ENCODE assay signal across 9 cellular contexts in genomic region chr17:48594412-48595106, GRCh38. TPM values are rescaled to one million over a fixed set of nuclear protein-coding genes. Genes with fewer than 3 reads are reported as not detected.
DNase-seq lines count a peak whose midpoint lies in the region; ATAC-seq, FAIRE-seq and TF ChIP-seq lines count a peak whose summit lies in the region.
"Had no signal": no experiment of that assay in that cellular context is flagged by ENCODE, and none has a peak within 500 bp of the region (broad histone marks: within the 10 kb centered on the region; RNA-seq: fewer than 3 reads in every experiment).

No MANE protein-coding gene starts in this region.

- peaks cover 51 to 91% of the 10 kb centered on the region in 2 experiments for H3K27me3 ChIP-seq in HepG2 (ENCODE audit: control insufficient read depth in 1 of 2, insufficient read depth in 2 of 2, low read length in 2 of 2)
- peaks cover 0 to 51% of the 10 kb centered on the region in 2 donors for H3K27me3 ChIP-seq in right lobe of liver
- no peaks in the 10 kb centered on the region for H3K27me3 ChIP-seq in kidney epithelial cell (ENCODE audit: control insufficient read depth, insufficient read depth, low read length)

- H3K36me3 ChIP-seq in HepG2 (replicated peaks in 1 of 2; ENCODE audit: control insufficient read depth in 1 of 2, insufficient read depth in 2 of 2, low read length in 2 of 2) (no peaks in the 10 kb centered on the region), right lobe of liver (no peaks in the 10 kb centered on the region), kidney epithelial cell (ENCODE audit: control insufficient read depth, insufficient read depth, low read length) (peaks cover 4% of the 10 kb centered on the region)
- H3K36me3 ChIP-seq: brain microvascular endothelial cell had no signal

- H3K27ac ChIP-seq in HepG2 (ENCODE audit: extremely low read length, insufficient read depth, low read length) (no peak overlapping the region), right lobe of liver (no peak overlapping the region)
- H3K27ac ChIP-seq: brain microvascular endothelial cell had no signal

- H3K9ac ChIP-seq in HepG2 (ENCODE audit: insufficient read depth, low read depth, low read length) = no peak overlapping the region

- H4K20me1 ChIP-seq in HepG2 (ENCODE audit: insufficient read depth, low read length) = no peaks in the 10 kb centered on the region; the same call in 1 of the 2 replicates

- in situ Hi-C loops in HepG2 (cut with HindIII; ENCODE audit: extremely low pct_ligation_motif_present, low pct_unique_long_range_greater_than_20kb) = loop anchor here (5.0 kb wide), 1 partner anchor 442 kb away; no protein-coding TSS in a partner anchor

- no peaks in the 10 kb centered on the region for H3K79me2 ChIP-seq in HepG2 (ENCODE audit: insufficient read depth, low read length)

- WGBS in HepG2 (ENCODE audit: low lambda C conversion rate) = 32% methylated on average over 26 of the region's 31 CpGs
- WGBS in right lobe of liver (ENCODE audit: insufficient coverage, low coverage, low lambda C conversion rate, missing lambda C conversion rate) = 36% methylated on average over 18 of the region's 31 CpGs

- no peaks in the 10 kb centered on the region for H3K36me3 Mint-ChIP-seq in activated CD4-positive, alpha-beta memory T cell treated with anti-CD3 and anti-CD28 coated beads, Interleukin-2, amount 10 ng/mL, durations not matched to agents 7 days and 5 days (ENCODE audit: low read depth)

- BruUV-seq in HepG2 (replicated peaks; lab: Mats Ljungman, UMichigan) = no TSS peak

- no peak overlapping the region for H3K4me3 Mint-ChIP-seq in activated CD4-positive, alpha-beta memory T cell treated with anti-CD3 and anti-CD28 coated beads, Interleukin-2, amount 10 ng/mL, durations not matched to agents 7 days and 5 days

- TF ChIP-seq RAD21 in HepG2 (CRISPR knock-in tag; IDR thresholded peaks at IDR 0.05) = no peak

- H3K4me2 ChIP-seq in HepG2 (ENCODE audit: low read depth, low read length) = peak overlapping the region; percentile 41

- H2AFZ ChIP-seq in HepG2 (ENCODE audit: low read length) = no peak overlapping the region

- DNase-seq in HepG2 (ENCODE audit: low spot score) (no peak), right lobe of liver (no peak), kidney epithelial cell (ENCODE audit: low read depth) (no peak), nucleus accumbens (lab: John Stamatoyannopoulos, UW) (no peak), cerebellar cortex (ENCODE audit: low spot score) (no peak)
- DNase-seq in activated CD4-positive, alpha-beta memory T cell treated with anti-CD3 and anti-CD28 coated beads, Interleukin-2, amount 10 ng/mL, durations not matched to agents 7 days and 5 days = no peak

- FAIRE-seq in HepG2 (lab: Jason Lieb, UNC) = no peak

- no peak for TF ChIP-seq EP300 in HepG2 (IDR thresholded peaks at IDR 0.05; ENCODE audit: low read depth in 2 of 2, low read length in 2 of 2)
- TF ChIP-seq EP300 in HepG2 (CRISPR knock-in tag; IDR thresholded peaks at IDR 0.05; ENCODE audit: borderline replicate concordance) = no peak

- H3K27me3 Mint-ChIP-seq in activated CD4-positive, alpha-beta memory T cell treated with anti-CD3 and anti-CD28 coated beads, Interleukin-2, amount 10 ng/mL, durations not matched to agents 7 days and 5 days = peaks cover 86% of the 10 kb centered on the region

- no peak for TF ChIP-seq CTCF in HepG2 (CRISPR knock-in tag; IDR thresholded peaks at IDR 0.05)
- no peak for TF ChIP-seq CTCF in right lobe of liver (IDR thresholded peaks at IDR 0.05)
- TF ChIP-seq CTCF in kidney epithelial cell (IDR thresholded peaks at IDR 0.05; ENCODE audit: insufficient read depth, low read length, poor library complexity, severe bottlenecking) = no peak

- peak; percentile 12; the same call in 1 of the 3 replicates for ATAC-seq in HepG2
- no peak for ATAC-seq in right lobe of liver

- POLR2A ChIA-PET in HepG2 (lab: Yijun Ruan, JAX) = no interaction called here
- POLR2A ChIA-PET in activated CD4-positive, alpha-beta memory T cell treated with anti-CD3 and anti-CD28 coated beads, Interleukin-2, amount 10 ng/mL, durations not matched to agents 7 days and 5 days (lab: Charles Lee) = interaction anchor here (1.4 kb wide), 1 partner anchor 259 kb away, joined by 7 read pairs; no protein-coding TSS in a partner anchor

- no peak overlapping the region for H3K27ac Mint-ChIP-seq in activated CD4-positive, alpha-beta memory T cell treated with anti-CD3 and anti-CD28 coated beads, Interleukin-2, amount 10 ng/mL, durations not matched to agents 7 days and 5 days
- H3K27ac Mint-ChIP-seq: activated CD4-positive, alpha-beta T cell treated with anti-CD3 and anti-CD28 coated beads, Interleukin-2, amount 10 ng/mL, durations not matched to agents 7 days and 5 days had no signal

- peak overlapping the region in 1 of 3 experiments; percentile 9; a peak in 1 of 6 replicates for H3K4me3 ChIP-seq in HepG2 (replicated peaks in 1 of 3; ENCODE audit: insufficient read depth in 1 of 3, low read depth in 2 of 3, low read length in 3 of 3)
- no peak overlapping the region for H3K4me3 ChIP-seq in right lobe of liver
- H3K4me3 ChIP-seq in kidney epithelial cell (ENCODE audit: low read depth, low read length) = peak overlapping the region; percentile 92
- H3K4me3 ChIP-seq: lung had no signal

- peaks cover 53% of the 10 kb centered on the region for H3K4me1 Mint-ChIP-seq in activated CD4-positive, alpha-beta memory T cell treated with anti-CD3 and anti-CD28 coated beads, Interleukin-2, amount 10 ng/mL, durations not matched to agents 7 days and 5 days

- no peaks in the 10 kb centered on the region for H3K9me3 Mint-ChIP-seq in activated CD4-positive, alpha-beta memory T cell treated with anti-CD3 and anti-CD28 coated beads, Interleukin-2, amount 10 ng/mL, durations not matched to agents 7 days and 5 days
- H3K9me3 Mint-ChIP-seq: activated CD4-positive, alpha-beta T cell treated with anti-CD3 and anti-CD28 coated beads, Interleukin-2, amount 10 ng/mL, durations not matched to agents 7 days and 5 days had no signal

- H3K4me1 ChIP-seq in HepG2 (ENCODE audit: insufficient read depth, low read length) (0 out of 2 replicates have a peak, but pooled peaks cover 6% of the 10 kb centered on the region), right lobe of liver (peaks cover 0 to 9% (median 0%) of the 10 kb centered on the region in 4 donors)

- no peaks in the 10 kb centered on the region for H3K9me3 ChIP-seq in HepG2 (ENCODE audit: low read length)
- no peaks in the 10 kb centered on the region for H3K9me3 ChIP-seq in right lobe of liver

- intact Hi-C loops in HepG2 (cut with micrococcal nuclease; ENCODE audit: unreplicated experiment) = loop anchor here (1.0 kb wide), 1 partner anchor 258 kb away; no protein-coding TSS in a partner anchor
- intact Hi-C loops in right lobe of liver (cut with DNase I) = no loop called here

- TF ChIP-seq POLR2A in HepG2 (IDR thresholded peaks at IDR 0.05; ENCODE audit: insufficient read depth in 1 of 2, low read depth in 2 of 2, low read length in 2 of 2) (no peak), right lobe of liver (IDR thresholded peaks at IDR 0.05) (no peak)

- CTCF ChIA-PET in HepG2 (lab: Yijun Ruan, JAX; ENCODE audit: low intra/inter-chr PET ratio, low total read pairs) = interaction anchor here (0.8 to 1.9 kb wide), 3 partner anchors 243 to 440 kb away, joined by 3 to 7 read pairs (median 5); no protein-coding TSS in a partner anchor
- CTCF ChIA-PET in activated CD4-positive, alpha-beta memory T cell treated with anti-CD3 and anti-CD28 coated beads, Interleukin-2, amount 10 ng/mL, durations not matched to agents 7 days and 5 days (lab: Charles Lee) = interaction anchor here (0.9 to 5.8 kb wide), 10 partner anchors 21 to 426 kb away, joined by 3 to 62 read pairs (median 9); partner anchors contain the start of gene HOXB8

RNA-seq across cellular contexts. Expression of gene HOXB5, which starts 1.0 kb away (rescaled TPM):
- total RNA-seq in HepG2 (2016; rRNA removed; fragmentation: Illumina TruSeq; extraction: Trizol) = not detected in 2 replicates
- total RNA-seq in HepG2 (2016; cell fraction: cytosol; rRNA removed; fragmentation: Illumina TruSeq; extraction: Trizol; ENCODE audit: low read depth) = not detected in 2 replicates
- not detected in 2 replicates for total RNA-seq in HepG2 (2016; cell fraction: insoluble cytoplasmic fraction; rRNA removed; fragmentation: Illumina TruSeq; extraction: Trizol)
- total RNA-seq in HepG2 (2016; cell fraction: membrane; rRNA removed; fragmentation: Illumina TruSeq; extraction: Trizol) = not detected in 2 replicates
- total RNA-seq in HepG2 (2016; cell fraction: nucleus; rRNA removed; fragmentation: Illumina TruSeq; extraction: Trizol) = not detected in 2 replicates
- polyA plus RNA-seq in HepG2 (2011; rRNA removed) = not detected in 2 replicates
- not detected in 2 replicates for polyA plus RNA-seq in HepG2 (2011; cell fraction: cytosol; rRNA removed)
- not detected in 2 replicates for polyA plus RNA-seq in HepG2 (2011; cell fraction: nucleus; rRNA removed)
- polyA plus RNA-seq in HepG2 (2012) = not detected in 2 replicates
- not detected in 2 replicates for polyA plus RNA-seq in HepG2 (2016; cell fraction: cytosol; fragmentation: Illumina TruSeq; extraction: Trizol; ENCODE audit: low read depth)
- polyA plus RNA-seq in HepG2 (2016; cell fraction: insoluble cytoplasmic fraction; fragmentation: Illumina TruSeq; extraction: Trizol; ENCODE audit: low read depth) = not detected in 2 replicates
- polyA plus RNA-seq in HepG2 (2016; cell fraction: membrane; fragmentation: Illumina TruSeq; extraction: Trizol; ENCODE audit: low read depth) = not detected in 2 replicates
- polyA plus RNA-seq in HepG2 (2016; cell fraction: nucleus; fragmentation: Illumina TruSeq; extraction: Trizol; ENCODE audit: insufficient read depth, low read depth) = not detected in 2 replicates
- polyA minus RNA-seq in HepG2 (2011; rRNA and poly(A)+ RNA removed; ENCODE audit: low replicate concordance) = 0.49 TPM in 1 of 2 replicates, not detected in the other
- not detected in 2 replicates for polyA minus RNA-seq in HepG2 (2011; cell fraction: cytosol; rRNA and poly(A)+ RNA removed)
- polyA minus RNA-seq in HepG2 (2011; cell fraction: nucleus; rRNA and poly(A)+ RNA removed) = not detected in 2 replicates
- under 1 TPM in 5 of 6 experiments, not detected in 1; 0.11 to 0.29 (median 0.19) TPM for total RNA-seq in right lobe of liver
- 3.6 and 3.8 TPM in 2 replicates for total RNA-seq in kidney epithelial cell
- under 1 TPM in 1 of 2 experiments, not detected in 1; 0.20 TPM for total RNA-seq in activated CD4-positive, alpha-beta memory T cell treated with anti-CD3 and anti-CD28 coated beads, Interleukin-2, amount 10 ng/mL, durations not matched to agents 7 days and 5 days
- total RNA-seq: activated CD4-positive, alpha-beta T cell treated with anti-CD3 and anti-CD28 coated beads, Interleukin-2, amount 10 ng/mL, durations not matched to agents 7 days and 5 days had no signal

RNA-seq across cellular contexts. Expression of gene HOXB3, which starts 4.5 kb away (rescaled TPM):
- total RNA-seq in HepG2 (2016; rRNA removed; fragmentation: Illumina TruSeq; extraction: Trizol) (not detected in 2 replicates), right lobe of liver (1 to 10 TPM in 5 of 6 experiments, under 1 TPM in 1; 0.99 to 3.2 (median 2.6) TPM), kidney epithelial cell (24.0 and 31.1 TPM in 2 replicates)
- not detected in 2 replicates for total RNA-seq in HepG2 (2016; cell fraction: cytosol; rRNA removed; fragmentation: Illumina TruSeq; extraction: Trizol; ENCODE audit: low read depth)
- not detected in 2 replicates for total RNA-seq in HepG2 (2016; cell fraction: insoluble cytoplasmic fraction; rRNA removed; fragmentation: Illumina TruSeq; extraction: Trizol)
- not detected in 2 replicates for total RNA-seq in HepG2 (2016; cell fraction: membrane; rRNA removed; fragmentation: Illumina TruSeq; extraction: Trizol)
- not detected in 2 replicates for total RNA-seq in HepG2 (2016; cell fraction: nucleus; rRNA removed; fragmentation: Illumina TruSeq; extraction: Trizol)
- polyA plus RNA-seq in HepG2 (2011; rRNA removed) = not detected in 2 replicates
- not detected in 2 replicates for polyA plus RNA-seq in HepG2 (2011; cell fraction: cytosol; rRNA removed)
- polyA plus RNA-seq in HepG2 (2011; cell fraction: nucleus; rRNA removed) = 0.28 TPM in 1 of 2 replicates, not detected in the other
- not detected in 2 replicates for polyA plus RNA-seq in HepG2 (2012)
- polyA plus RNA-seq in HepG2 (2016; cell fraction: cytosol; fragmentation: Illumina TruSeq; extraction: Trizol; ENCODE audit: low read depth) = not detected in 2 replicates
- polyA plus RNA-seq in HepG2 (2016; cell fraction: insoluble cytoplasmic fraction; fragmentation: Illumina TruSeq; extraction: Trizol; ENCODE audit: low read depth) = not detected in 2 replicates
- not detected in 2 replicates for polyA plus RNA-seq in HepG2 (2016; cell fraction: membrane; fragmentation: Illumina TruSeq; extraction: Trizol; ENCODE audit: low read depth)
- polyA plus RNA-seq in HepG2 (2016; cell fraction: nucleus; fragmentation: Illumina TruSeq; extraction: Trizol; ENCODE audit: insufficient read depth, low read depth) = not detected in 2 replicates
- polyA minus RNA-seq in HepG2 (2011; rRNA and poly(A)+ RNA removed; ENCODE audit: low replicate concordance) = 2.3 TPM in 1 of 2 replicates, not detected in the other
- polyA minus RNA-seq in HepG2 (2011; cell fraction: cytosol; rRNA and poly(A)+ RNA removed) = not detected in 2 replicates
- not detected in 2 replicates for polyA minus RNA-seq in HepG2 (2011; cell fraction: nucleus; rRNA and poly(A)+ RNA removed)
- total RNA-seq in activated CD4-positive, alpha-beta memory T cell treated with anti-CD3 and anti-CD28 coated beads, Interleukin-2, amount 10 ng/mL, durations not matched to agents 7 days and 5 days = 10 to 100 TPM; 10.8 to 12.1 TPM

RNA-seq across cellular contexts. Expression of gene HOXB6, which starts 10.2 kb away (rescaled TPM):
- not detected in 2 replicates for total RNA-seq in HepG2 (2016; rRNA removed; fragmentation: Illumina TruSeq; extraction: Trizol)
- not detected in 2 replicates for total RNA-seq in HepG2 (2016; cell fraction: cytosol; rRNA removed; fragmentation: Illumina TruSeq; extraction: Trizol; ENCODE audit: low read depth)
- not detected in 2 replicates for total RNA-seq in HepG2 (2016; cell fraction: insoluble cytoplasmic fraction; rRNA removed; fragmentation: Illumina TruSeq; extraction: Trizol)
- total RNA-seq in HepG2 (2016; cell fraction: membrane; rRNA removed; fragmentation: Illumina TruSeq; extraction: Trizol) = not detected in 2 replicates
- not detected in 2 replicates for total RNA-seq in HepG2 (2016; cell fraction: nucleus; rRNA removed; fragmentation: Illumina TruSeq; extraction: Trizol)
- polyA plus RNA-seq in HepG2 (2011; rRNA removed) = not detected in 2 replicates
- not detected in 2 replicates for polyA plus RNA-seq in HepG2 (2011; cell fraction: cytosol; rRNA removed)
- polyA plus RNA-seq in HepG2 (2011; cell fraction: nucleus; rRNA removed) = not detected in 2 replicates
- polyA plus RNA-seq in HepG2 (2012) = not detected in 2 replicates
- not detected in 2 replicates for polyA plus RNA-seq in HepG2 (2016; cell fraction: cytosol; fragmentation: Illumina TruSeq; extraction: Trizol; ENCODE audit: low read depth)
- polyA plus RNA-seq in HepG2 (2016; cell fraction: insoluble cytoplasmic fraction; fragmentation: Illumina TruSeq; extraction: Trizol; ENCODE audit: low read depth) = not detected in 2 replicates
- not detected in 2 replicates for polyA plus RNA-seq in HepG2 (2016; cell fraction: membrane; fragmentation: Illumina TruSeq; extraction: Trizol; ENCODE audit: low read depth)
- polyA plus RNA-seq in HepG2 (2016; cell fraction: nucleus; fragmentation: Illumina TruSeq; extraction: Trizol; ENCODE audit: insufficient read depth, low read depth) = not detected in 2 replicates
- 3.5 TPM in 1 of 2 replicates, not detected in the other for polyA minus RNA-seq in HepG2 (2011; rRNA and poly(A)+ RNA removed; ENCODE audit: low replicate concordance)
- polyA minus RNA-seq in HepG2 (2011; cell fraction: cytosol; rRNA and poly(A)+ RNA removed) = not detected in 2 replicates
- not detected in 2 replicates for polyA minus RNA-seq in HepG2 (2011; cell fraction: nucleus; rRNA and poly(A)+ RNA removed)
- under 1 TPM; 0.18 to 0.83 (median 0.56) TPM for total RNA-seq in right lobe of liver
- 29.8 and 30.7 TPM in 2 replicates for total RNA-seq in kidney epithelial cell
- total RNA-seq in activated CD4-positive, alpha-beta memory T cell treated with anti-CD3 and anti-CD28 coated beads, Interleukin-2, amount 10 ng/mL, durations not matched to agents 7 days and 5 days = under 1 TPM; 0.60 to 0.68 TPM
- total RNA-seq: activated CD4-positive, alpha-beta T cell treated with anti-CD3 and anti-CD28 coated beads, Interleukin-2, amount 10 ng/mL, durations not matched to agents 7 days and 5 days had no signal

RNA-seq across cellular contexts. Expression of gene HOXB7, which starts 16.3 kb away (rescaled TPM):
- total RNA-seq in HepG2 (2016; rRNA removed; fragmentation: Illumina TruSeq; extraction: Trizol) = not detected in 2 replicates
- not detected in 2 replicates for total RNA-seq in HepG2 (2016; cell fraction: cytosol; rRNA removed; fragmentation: Illumina TruSeq; extraction: Trizol; ENCODE audit: low read depth)
- not detected in 2 replicates for total RNA-seq in HepG2 (2016; cell fraction: insoluble cytoplasmic fraction; rRNA removed; fragmentation: Illumina TruSeq; extraction: Trizol)
- not detected in 2 replicates for total RNA-seq in HepG2 (2016; cell fraction: membrane; rRNA removed; fragmentation: Illumina TruSeq; extraction: Trizol)
- total RNA-seq in HepG2 (2016; cell fraction: nucleus; rRNA removed; fragmentation: Illumina TruSeq; extraction: Trizol) = not detected in 2 replicates
- 0.04 and 0.08 TPM in 2 replicates for polyA plus RNA-seq in HepG2 (2011; rRNA removed)
- polyA plus RNA-seq in HepG2 (2011; cell fraction: cytosol; rRNA removed) = not detected in 2 replicates
- not detected in 2 replicates for polyA plus RNA-seq in HepG2 (2011; cell fraction: nucleus; rRNA removed)
- polyA plus RNA-seq in HepG2 (2012) = not detected in 2 replicates
- not detected in 2 replicates for polyA plus RNA-seq in HepG2 (2016; cell fraction: cytosol; fragmentation: Illumina TruSeq; extraction: Trizol; ENCODE audit: low read depth)
- polyA plus RNA-seq in HepG2 (2016; cell fraction: insoluble cytoplasmic fraction; fragmentation: Illumina TruSeq; extraction: Trizol; ENCODE audit: low read depth) = not detected in 2 replicates
- not detected in 2 replicates for polyA plus RNA-seq in HepG2 (2016; cell fraction: membrane; fragmentation: Illumina TruSeq; extraction: Trizol; ENCODE audit: low read depth)
- not detected in 2 replicates for polyA plus RNA-seq in HepG2 (2016; cell fraction: nucleus; fragmentation: Illumina TruSeq; extraction: Trizol; ENCODE audit: insufficient read depth, low read depth)
- polyA minus RNA-seq in HepG2 (2011; rRNA and poly(A)+ RNA removed; ENCODE audit: low replicate concordance) = 8.9 TPM in 1 of 2 replicates, not detected in the other
- polyA minus RNA-seq in HepG2 (2011; cell fraction: cytosol; rRNA and poly(A)+ RNA removed) = not detected in 2 replicates
- polyA minus RNA-seq in HepG2 (2011; cell fraction: nucleus; rRNA and poly(A)+ RNA removed) = not detected in 2 replicates
- total RNA-seq in right lobe of liver = under 1 TPM in 4 of 6 experiments, not detected in 2; 0.16 to 0.79 (median 0.30) TPM
- total RNA-seq in kidney epithelial cell = 26.3 and 27.2 TPM in 2 replicates
- total RNA-seq in activated CD4-positive, alpha-beta memory T cell treated with anti-CD3 and anti-CD28 coated beads, Interleukin-2, amount 10 ng/mL, durations not matched to agents 7 days and 5 days = 1 to 10 TPM; 1.6 to 1.7 TPM

RNA-seq across cellular contexts. Expression of gene HOXB4, which starts 16.4 kb away (rescaled TPM):
- total RNA-seq in HepG2 (2016; rRNA removed; fragmentation: Illumina TruSeq; extraction: Trizol) (not detected in 2 replicates), right lobe of liver (1 to 10 TPM in 1 of 6 experiments, under 1 TPM in 5; 0.31 to 1.1 (median 0.68) TPM), kidney epithelial cell (3.6 and 4.4 TPM in 2 replicates)
- not detected in 2 replicates for total RNA-seq in HepG2 (2016; cell fraction: cytosol; rRNA removed; fragmentation: Illumina TruSeq; extraction: Trizol; ENCODE audit: low read depth)
- total RNA-seq in HepG2 (2016; cell fraction: insoluble cytoplasmic fraction; rRNA removed; fragmentation: Illumina TruSeq; extraction: Trizol) = not detected in 2 replicates
- not detected in 2 replicates for total RNA-seq in HepG2 (2016; cell fraction: membrane; rRNA removed; fragmentation: Illumina TruSeq; extraction: Trizol)
- total RNA-seq in HepG2 (2016; cell fraction: nucleus; rRNA removed; fragmentation: Illumina TruSeq; extraction: Trizol) = not detected in 2 replicates
- not detected in 2 replicates for polyA plus RNA-seq in HepG2 (2011; rRNA removed)
- polyA plus RNA-seq in HepG2 (2011; cell fraction: cytosol; rRNA removed) = not detected in 2 replicates
- not detected in 2 replicates for polyA plus RNA-seq in HepG2 (2011; cell fraction: nucleus; rRNA removed)
- not detected in 2 replicates for polyA plus RNA-seq in HepG2 (2012)
- polyA plus RNA-seq in HepG2 (2016; cell fraction: cytosol; fragmentation: Illumina TruSeq; extraction: Trizol; ENCODE audit: low read depth) = not detected in 2 replicates
- polyA plus RNA-seq in HepG2 (2016; cell fraction: insoluble cytoplasmic fraction; fragmentation: Illumina TruSeq; extraction: Trizol; ENCODE audit: low read depth) = not detected in 2 replicates
- polyA plus RNA-seq in HepG2 (2016; cell fraction: membrane; fragmentation: Illumina TruSeq; extraction: Trizol; ENCODE audit: low read depth) = not detected in 2 replicates
- not detected in 2 replicates for polyA plus RNA-seq in HepG2 (2016; cell fraction: nucleus; fragmentation: Illumina TruSeq; extraction: Trizol; ENCODE audit: insufficient read depth, low read depth)
- 0.04 and 0.49 TPM in 2 replicates for polyA minus RNA-seq in HepG2 (2011; rRNA and poly(A)+ RNA removed; ENCODE audit: low replicate concordance)
- polyA minus RNA-seq in HepG2 (2011; cell fraction: cytosol; rRNA and poly(A)+ RNA removed) = not detected in 2 replicates
- not detected in 2 replicates for polyA minus RNA-seq in HepG2 (2011; cell fraction: nucleus; rRNA and poly(A)+ RNA removed)
- 1 to 10 TPM; 6.2 to 7.0 TPM for total RNA-seq in activated CD4-positive, alpha-beta memory T cell treated with anti-CD3 and anti-CD28 coated beads, Interleukin-2, amount 10 ng/mL, durations not matched to agents 7 days and 5 days

Comparison
In these comparisons a context has a peak if more than half of its experiments do, and no peak if none do; other contexts are left out.
1. RNA of gene HOXB6, which starts 10.2 kb away (total RNA-seq): 29.8 to 30.7 TPM in kidney epithelial cell; 0.18 to 0.83 TPM in right lobe of liver, 0.60 to 0.68 TPM in activated CD4-positive, alpha-beta memory T cell treated with anti-CD3 and anti-CD28 coated beads, Interleukin-2, amount 10 ng/mL, durations not matched to agents 7 days and 5 days and not detected in HepG2; every median in the first group is over 10 times any median in the second.